ENCODE assay signal across 25 cellular contexts in genomic region chr14:33587761-33588160, GRCh38.
"Had no signal": no experiment of that assay in that cellular context is flagged by ENCODE, and none has a peak within 500 bp of the region (broad histone marks: within the 10 kb centered on the region; RNA-seq: fewer than 3 reads in every experiment).

No MANE protein-coding gene starts in this region.

- H3K9me3 ChIP-seq: ovary, psoas muscle, right lobe of liver, sigmoid colon, suprapubic skin, testis, tibial artery, transverse colon, upper lobe of right lung, uterus had no signal

- H3K27ac ChIP-seq: neural progenitor cell, ovary, parathyroid adenoma, psoas muscle, right lobe of liver, sigmoid colon, suprapubic skin, testis, tibial artery, transverse colon, upper lobe of right lung, uterus had no signal

- H3K4me3 ChIP-seq: neural progenitor cell, ovary, psoas muscle, right lobe of liver, sigmoid colon, suprapubic skin, testis, tibial artery, transverse colon, upper lobe of right lung, uterus had no signal

- H3K27me3 ChIP-seq: neural progenitor cell, ovary, right lobe of liver, sigmoid colon, suprapubic skin, testis, tibial artery, transverse colon, upper lobe of right lung, uterus had no signal

- DNase-seq: natural killer cell; occipital lobe; ovary; posterior cingulate gyrus; psoas muscle; right cardiac atrium; right lobe of liver; sigmoid colon; small intestine; stimulated activated CD4-positive, alpha-beta T cell treated with anti-CD3 and anti-CD28 coated beads, Interleukin-15, amount 100 ng/mL, for 24 hours; stimulated activated CD4-positive, alpha-beta T cell treated with anti-CD3 and anti-CD28 coated beads, Interleukin-2, amount 100 ng/mL, for 24 hours; stimulated activated CD4-positive, alpha-beta T cell treated with anti-CD3 and anti-CD28 coated beads, Interleukin-2, amount 100 ng/mL, for 48 hours; stimulated activated CD4-positive, alpha-beta T cell treated with anti-CD3 and anti-CD28 coated beads, Interleukin-4, amount 100 ng/mL, for 24 hours; stimulated activated naive B cell treated with anti-CD40 and anti-IgM and Interleukin-4, amounts not matched to agents 10 μg/mL and 1 μg/mL and 100 μg/mL, for 72 hours; stimulated activated naive CD4-positive, alpha-beta T cell treated with Interleukin-2 at 50 U/mL for 16 hours; substantia nigra; testis; tibial artery; transverse colon; upper lobe of right lung; uterus had no signal

- H3K36me3 ChIP-seq: neural progenitor cell, ovary, right lobe of liver, sigmoid colon, suprapubic skin, tibial artery, transverse colon, upper lobe of right lung, uterus had no signal

- ATAC-seq: natural killer cell; psoas muscle; right cardiac atrium; right lobe of liver; stimulated activated effector memory CD8-positive, alpha-beta T cell treated with anti-CD3 and anti-CD28 coated beads, Interleukin-12 subunit alpha, Interleukin-12 subunit beta, amount 100 ng/mL, for 72 hours; stimulated activated naive B cell treated with anti-CD40 and anti-IgM and Interleukin-4, amounts not matched to agents 10 μg/mL and 1 μg/mL and 100 μg/mL, for 72 hours; upper lobe of right lung had no signal

- H3K4me1 ChIP-seq: neural progenitor cell, parathyroid adenoma, psoas muscle, right lobe of liver, sigmoid colon, suprapubic skin, testis, tibial artery, transverse colon, upper lobe of right lung, uterus had no signal
